8 cellular contexts compared by ENCODE assay signal in the genomic region with DNA sequence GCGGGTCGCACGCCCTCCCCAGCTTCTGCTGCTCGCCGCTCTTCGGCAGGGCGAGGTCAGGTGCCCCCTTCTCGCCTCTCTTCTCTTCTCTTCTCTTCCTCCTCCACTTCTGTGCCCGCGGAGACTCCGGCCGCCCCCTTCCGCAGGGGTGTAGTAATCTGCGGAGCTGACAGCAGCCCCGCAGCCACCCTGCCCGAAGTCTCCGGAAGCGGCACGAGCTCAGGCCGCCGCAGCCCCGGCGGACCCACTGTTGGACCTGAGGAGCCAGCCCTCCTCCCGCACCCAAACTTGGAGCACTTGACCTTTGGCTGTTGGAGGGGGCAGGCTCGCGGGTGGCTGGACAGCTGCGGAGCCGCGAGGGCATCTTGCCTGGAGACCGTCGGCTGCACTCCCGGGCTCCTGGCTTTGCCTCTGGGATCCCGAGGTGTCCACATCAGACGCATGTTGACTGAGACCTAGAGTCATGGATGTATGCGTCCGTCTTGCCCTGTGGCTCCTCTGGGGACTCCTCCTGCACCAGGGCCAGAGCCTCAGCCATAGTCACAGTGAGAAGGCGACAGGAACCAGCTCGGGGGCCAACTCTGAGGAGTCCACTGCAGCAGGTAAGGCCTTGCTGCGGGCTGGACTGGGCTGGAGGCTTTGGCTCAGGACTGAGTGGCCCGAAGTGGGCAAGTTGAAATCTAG. TPM values are rescaled to one million over a fixed set of nuclear protein-coding genes. Genes with fewer than 3 reads are reported as not detected.
DNase-seq lines count a peak whose midpoint lies in the region; ATAC-seq, FAIRE-seq and TF ChIP-seq lines count a peak whose summit lies in the region.

No MANE protein-coding gene starts in this region.

- ATAC-seq in GM21825 (IDR thresholded peaks at IDR 0.05; ENCODE audit: unreplicated experiment) = peak; percentile 15

- H3K27ac ChIP-seq in esophagus (ENCODE audit: low read depth in 2 of 2, low read length in 1 of 2) = peak overlapping the region; percentile 89 to 95

- peak; percentile 24 for DNase-seq in GF-D8 (lab: John Stamatoyannopoulos, UW)
- no peak for DNase-seq in LNCaP clone FGC (ENCODE audit: low read depth)
- DNase-seq in activated CD8-positive, alpha-beta memory T cell treated with anti-CD3 and anti-CD28 coated beads for 24 hours = peak; percentile 79
- peak; percentile 77 for DNase-seq in myocyte (ENCODE audit: low read depth)
- peak; percentile 30 for DNase-seq in urothelium cell line (ENCODE audit: low spot score)
- no peak for DNase-seq in NCI-H1436 treated with DMSO at 0.1 percent for 48 hours (lab: John Stamatoyannopoulos, UW)

- H3K4me3 ChIP-seq in LNCaP clone FGC (ENCODE audit: low read depth, low read length) = peak overlapping the region; percentile 76
- peak overlapping the region; percentile 80 to 82 for H3K4me3 ChIP-seq in esophagus (ENCODE audit: low read depth in 1 of 2, low read length in 2 of 2)

- WGBS in esophagus, 2 donors = 0 to 1% methylated on average over 33 to 40 of the region's 40 CpGs

- no peaks in the 10 kb centered on the region for H3K36me3 ChIP-seq in esophagus (ENCODE audit: control insufficient read depth in 2 of 2, insufficient read depth in 2 of 2, low read length in 1 of 2)

- no peak for TF ChIP-seq CTCF in LNCaP clone FGC (IDR thresholded peaks at IDR 0.05; ENCODE audit: control insufficient read depth, extremely low read depth, insufficient read depth)

- FAIRE-seq in urothelium cell line (lab: Jason Lieb, UNC) = no peak

- H3K4me1 ChIP-seq in esophagus (ENCODE audit: control insufficient read depth in 2 of 2, insufficient read depth in 2 of 2, low read length in 1 of 2) = peaks cover 4 to 13% of the 10 kb centered on the region in 2 donors

- H3K9me3 ChIP-seq in esophagus (ENCODE audit: control insufficient read depth in 2 of 2, insufficient read depth in 1 of 2, low read depth in 1 of 2, low read length in 1 of 2) = no peaks in the 10 kb centered on the region

- H3K27me3 ChIP-seq in esophagus (ENCODE audit: control insufficient read depth in 1 of 2, insufficient read depth in 2 of 2, low read length in 2 of 2) = no peaks in the 10 kb centered on the region

RNA-seq across cellular contexts. Expression of gene STIM1, which starts 0.5 kb away (rescaled TPM):
- 10 to 100 TPM; 29.5 to 42.7 TPM for polyA plus RNA-seq in esophagus
- 36.3 and 46.4 TPM in 2 replicates for total RNA-seq in myocyte
- 50.1 TPM for polyA plus RNA-seq in myocyte (2012)

RNA-seq across cellular contexts. Expression of gene RHOG, which starts 15.2 kb away (rescaled TPM):
- polyA plus RNA-seq in esophagus = 10 to 100 TPM; 48.0 to 79.0 TPM
- 20.2 and 22.4 TPM in 2 replicates for total RNA-seq in myocyte
- polyA plus RNA-seq in myocyte (2012) = 44.6 TPM

RNA-seq across cellular contexts. Expression of gene PGAP2, which starts 47.6 kb away (rescaled TPM):
- polyA plus RNA-seq in esophagus = 10 to 100 TPM; 34.0 to 36.9 TPM
- 11.5 and 13.7 TPM in 2 replicates for total RNA-seq in myocyte
- polyA plus RNA-seq in myocyte (2012) = 27.2 TPM

RNA-seq across cellular contexts. Expression of gene NUP98, which starts 58.6 kb away (rescaled TPM):
- polyA plus RNA-seq in esophagus = 10 to 100 TPM; 16.0 to 26.9 TPM
- total RNA-seq in myocyte = 68.1 and 136 TPM in 2 replicates
- polyA plus RNA-seq in myocyte (2012) = 35.7 TPM

Comparison
In these comparisons a context has a peak if more than half of its experiments do, and no peak if none do; other contexts are left out.
1. DNase-seq: peak in GF-D8 (single experiment), activated CD8-positive, alpha-beta memory T cell treated with anti-CD3 and anti-CD28 coated beads for 24 hours (single experiment), myocyte (single experiment) and urothelium cell line (single experiment); none in LNCaP clone FGC (single experiment) and NCI-H1436 treated with DMSO at 0.1 percent for 48 hours (single experiment).